Comparison of ENCODE assay signal across 9 cellular contexts in the genomic region with DNA sequence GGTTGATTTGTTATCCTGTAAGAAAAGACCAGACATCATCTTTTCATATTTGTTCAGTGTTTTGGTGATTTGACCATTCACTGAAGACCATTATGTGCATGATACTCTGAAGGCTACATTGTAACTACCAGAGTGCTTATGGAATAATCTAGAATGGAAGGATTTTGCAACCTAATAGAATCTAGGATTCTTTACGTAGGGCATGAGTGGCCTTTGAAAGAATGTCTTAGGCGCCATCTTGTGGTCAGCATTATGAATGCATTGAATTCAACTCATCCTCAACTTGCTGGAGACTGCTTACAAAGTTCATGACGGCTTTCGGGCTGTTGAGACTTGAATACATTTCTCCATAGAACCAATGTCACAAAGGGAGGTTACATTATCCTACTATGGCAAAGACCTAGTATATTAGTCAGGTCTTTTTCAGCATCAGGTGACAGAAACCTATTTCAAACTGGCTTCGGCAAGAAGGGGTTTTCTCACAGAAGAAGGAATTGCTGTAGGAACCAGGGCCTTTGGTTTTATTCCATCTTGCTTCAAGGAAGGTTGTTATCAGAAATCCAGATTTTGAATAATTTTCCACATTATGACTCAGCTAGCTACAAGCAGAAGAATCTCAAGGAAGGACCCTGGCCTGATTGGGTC.
DNase-seq lines count a peak whose midpoint lies in the region; ATAC-seq and TF ChIP-seq lines count a peak whose summit lies in the region.
"Had no signal": no experiment of that assay in that cellular context is flagged by ENCODE, and none has a peak within 500 bp of the region (broad histone marks: within the 10 kb centered on the region; RNA-seq: fewer than 3 reads in every experiment).

No MANE protein-coding gene starts in this region.

- H3K27me3 ChIP-seq in Peyer's patch = no peaks in the 10 kb centered on the region

- no peaks in the 10 kb centered on the region for H3K4me1 ChIP-seq in Peyer's patch

- no peaks in the 10 kb centered on the region for H3K9me3 Mint-ChIP-seq in Calu3 (ENCODE audit: low read depth, unreplicated experiment)

- no peak overlapping the region for H3K4me3 Mint-ChIP-seq in Calu3 (ENCODE audit: low read depth, unreplicated experiment)
- H3K4me3 Mint-ChIP-seq: activated naive CD8-positive, alpha-beta T cell had no signal

- no peaks in the 10 kb centered on the region for H3K4me1 Mint-ChIP-seq in Calu3 (ENCODE audit: low read depth, unreplicated experiment)

- intact Hi-C loops in Calu3 (cut with micrococcal nuclease; ENCODE audit: unreplicated experiment) = loop anchor here (1.0 to 10.0 kb wide), 4 partner anchors 131 to 322 kb away; no protein-coding TSS in a partner anchor

- no peak overlapping the region for H3K27ac ChIP-seq in Peyer's patch

- H3K9me3 ChIP-seq in Peyer's patch = no peaks in the 10 kb centered on the region

- DNase-seq in Calu3 (peak; percentile 63), Peyer's patch (peak in 2 of 3 donors; percentile 50 to 81), glomerular visceral epithelial cell (ENCODE audit: extremely low spot score) (peak; percentile 81), pons (ENCODE audit: low spot score) (peak; percentile 88), NCI-H774 (lab: John Stamatoyannopoulos, UW) (no peak)
- DNase-seq in activated naive CD4-positive, alpha-beta T cell treated with anti-CD3 and anti-CD28 coated beads, Interleukin-2, amount 50 U/mL, for 16 hours = peak; percentile 24

- H3K4me3 ChIP-seq in Peyer's patch = no peak overlapping the region

- H3K36me3 Mint-ChIP-seq in Calu3 (ENCODE audit: insufficient read depth, unreplicated experiment) = no peaks in the 10 kb centered on the region
- H3K36me3 Mint-ChIP-seq: activated naive CD8-positive, alpha-beta T cell had no signal

- TF ChIP-seq CTCF in Calu3 (IDR thresholded peaks at IDR 0.05; ENCODE audit: unreplicated experiment) (no peak), Peyer's patch (IDR thresholded peaks at IDR 0.05) (peak; percentile 56 to 94 (median 86))

- TF ChIP-seq POLR2A in Peyer's patch (IDR thresholded peaks at IDR 0.05) = no peak

- TF ChIP-seq EP300 in Ishikawa (IDR thresholded peaks at IDR 0.05; ENCODE audit: borderline replicate concordance) = no peak

- H3K36me3 ChIP-seq in Peyer's patch = no peaks in the 10 kb centered on the region

- CTCF ChIA-PET in Calu3 (lab: Charles Lee) = no interaction called here

- TF ChIP-seq RAD21 in Ishikawa (IDR thresholded peaks at IDR 0.05; ENCODE audit: low read depth) = peak; percentile 97

- H3K27ac Mint-ChIP-seq in Calu3 (ENCODE audit: unreplicated experiment) = no peak overlapping the region
- H3K27ac Mint-ChIP-seq: activated naive CD8-positive, alpha-beta T cell had no signal

- peaks cover 24% of the 10 kb centered on the region for H3K27me3 Mint-ChIP-seq in Calu3 (ENCODE audit: unreplicated experiment)

- ATAC-seq in GM19455 (IDR thresholded peaks at IDR 0.05; ENCODE audit: unreplicated experiment) = peak; percentile 73

- no TSS peak for BruUV-seq in Calu3 (replicated peaks; lab: Mats Ljungman, UMichigan)

TF ChIP-seq in Ishikawa, 13 proteins besides CTCF, POLR2A, EP300 and RAD21:
- TF ChIP-seq TAF1 (IDR thresholded peaks at IDR 0.05; ENCODE audit: low read depth) (no peak), CEBPB (IDR thresholded peaks at IDR 0.05) (peak; percentile 52), YY1 (IDR thresholded peaks at IDR 0.05; ENCODE audit: low read depth) (no peak)
